ENCODE assay signal across 1 cellular context in genomic region chr4:123412700-123413512, GRCh38.
TF ChIP-seq lines count a peak whose summit lies in the region.

No MANE protein-coding gene starts in this region.

TF ChIP-seq in H1, 55 proteins besides CTCF, POLR2A, EP300 and RAD21:
- TF ChIP-seq BRCA1 (IDR thresholded peaks at IDR 0.05; ENCODE audit: low read depth, low read length) (no peak), YY1 (IDR thresholded peaks at IDR 0.05; ENCODE audit: low read depth, low read length) (no peak), EZH2 (IDR thresholded peaks at IDR 0.05; ENCODE audit: low read depth, low read length, severe bottlenecking) (no peak), SAP30 (IDR thresholded peaks at IDR 0.05; ENCODE audit: insufficient read depth, insufficient replicate concordance, low read length) (no peak), KDM4A (IDR thresholded peaks at IDR 0.05; ENCODE audit: low read depth, low read length, severe bottlenecking) (no peak), GTF2F1 (IDR thresholded peaks at IDR 0.05; ENCODE audit: borderline replicate concordance, low read depth, low read length) (no peak), BACH1 (IDR thresholded peaks at IDR 0.05; ENCODE audit: low read length) (no peak), SIX5 (IDR thresholded peaks at IDR 0.05; ENCODE audit: low read depth, low read length) (no peak), MAFK (IDR thresholded peaks at IDR 0.05; ENCODE audit: low read depth, low read length) (no peak), JUN (IDR thresholded peaks at IDR 0.05; ENCODE audit: low read depth, low read length) (no peak)
